14 cellular contexts compared by ENCODE assay signal in the genomic region with DNA sequence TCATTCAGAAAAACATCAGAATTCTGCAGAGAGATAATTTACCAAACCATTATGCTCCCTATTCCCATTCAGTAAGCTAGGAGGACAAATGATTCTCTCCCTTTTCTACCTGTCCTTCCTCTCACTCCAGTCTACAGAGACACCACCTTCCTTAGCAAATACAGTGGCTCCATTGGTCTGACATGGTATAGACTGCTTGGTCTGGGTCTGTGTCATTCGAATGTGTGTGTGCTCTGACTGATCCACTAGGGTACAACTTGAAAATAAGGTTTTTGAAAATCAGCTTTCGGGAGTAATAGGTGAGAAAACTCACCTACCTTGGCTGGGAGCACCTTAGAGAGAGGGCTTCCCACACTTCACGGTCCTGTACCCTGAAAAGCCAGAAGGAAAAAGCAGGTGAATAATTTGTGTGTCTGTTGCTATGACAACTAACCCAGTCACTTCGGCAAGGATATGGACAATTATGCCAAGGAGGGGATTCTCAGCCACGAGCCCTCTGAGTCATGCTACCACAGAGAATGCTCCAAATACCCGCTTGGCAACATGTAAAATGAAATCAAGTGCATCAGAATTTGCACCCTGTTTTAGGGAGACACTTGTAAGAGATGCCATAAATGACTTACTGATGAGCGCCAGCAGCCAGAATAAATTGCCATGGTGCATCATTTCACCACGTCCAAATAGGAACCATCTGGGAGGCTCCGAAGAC.
A peak's percentile ranks its signal among the peaks of the same experiment; 100 is the strongest.
DNase-seq lines count a peak whose midpoint lies in the region; ATAC-seq and TF ChIP-seq lines count a peak whose summit lies in the region.
"Had no signal": no experiment of that assay in that cellular context is flagged by ENCODE, and none has a peak within 500 bp of the region (broad histone marks: within the 10 kb centered on the region; RNA-seq: fewer than 3 reads in every experiment).

No MANE protein-coding gene starts in this region.

- H3K36me3 Mint-ChIP-seq in activated T-cell treated with anti-CD3 and anti-CD28 coated beads, Interleukin-2, amount 50 U/mL, for 24 hours (ENCODE audit: low read depth), result no peaks in the 10 kb centered on the region
- H3K36me3 Mint-ChIP-seq in neural crest cell (ENCODE audit: low read depth), result no peaks in the 10 kb centered on the region
- H3K36me3 Mint-ChIP-seq: CD8-positive, alpha-beta T cell had no signal

- ATAC-seq in GM19324 (IDR thresholded peaks at IDR 0.05; ENCODE audit: low FRiP score, unreplicated experiment), result no peak
- ATAC-seq: CD8-positive, alpha-beta T cell had no signal

- no peak for DNase-seq in activated T-cell treated with anti-CD3 and anti-CD28 coated beads, Interleukin-2, amount 50 U/mL, for 24 hours
- DNase-seq in activated T-cell treated with anti-CD3 and anti-CD28 coated beads for 4 hours (no peak), GM04503 (ENCODE audit: low read depth) (peak; percentile 28), astrocyte of the hippocampus (ENCODE audit: low read depth, low spot score) (peak; percentile 76), neural crest cell (ENCODE audit: low read depth, low spot score) (no peak), NCI-H446 treated with DMSO at 0.1 percent for 48 hours (lab: John Stamatoyannopoulos, UW) (no peak), NCI-H2081 treated with DMSO at 0.1 percent for 48 hours (lab: John Stamatoyannopoulos, UW) (no peak)
- DNase-seq: adrenal gland; CD8-positive, alpha-beta T cell; midbrain; NCI-H774; T-helper 9 cell; uterus had no signal

- peaks cover 8% of the 10 kb centered on the region for H3K27me3 Mint-ChIP-seq in activated T-cell treated with anti-CD3 and anti-CD28 coated beads, Interleukin-2, amount 50 U/mL, for 24 hours
- H3K27me3 Mint-ChIP-seq in neural crest cell (ENCODE audit: low read depth), result no peaks in the 10 kb centered on the region

- H3K4me1 Mint-ChIP-seq in activated T-cell treated with anti-CD3 and anti-CD28 coated beads, Interleukin-2, amount 50 U/mL, for 24 hours (ENCODE audit: low read depth), result peaks cover 12% of the 10 kb centered on the region
- H3K4me1 Mint-ChIP-seq in neural crest cell, result no peaks in the 10 kb centered on the region

- H3K27ac Mint-ChIP-seq in activated T-cell treated with anti-CD3 and anti-CD28 coated beads, Interleukin-2, amount 50 U/mL, for 24 hours, result peak overlapping the region; percentile 10
- peak overlapping the region; percentile 70 for H3K27ac Mint-ChIP-seq in neural crest cell (ENCODE audit: unreplicated experiment)
- H3K27ac Mint-ChIP-seq: CD8-positive, alpha-beta T cell had no signal

- H3K9me3 Mint-ChIP-seq in activated T-cell treated with anti-CD3 and anti-CD28 coated beads, Interleukin-2, amount 50 U/mL, for 24 hours, result no peaks in the 10 kb centered on the region
- H3K9me3 Mint-ChIP-seq in neural crest cell, result no peaks in the 10 kb centered on the region
- H3K9me3 Mint-ChIP-seq: CD8-positive, alpha-beta T cell had no signal

- H3K4me3 Mint-ChIP-seq in activated T-cell treated with anti-CD3 and anti-CD28 coated beads, Interleukin-2, amount 50 U/mL, for 24 hours, result no peak overlapping the region
- no peak overlapping the region for H3K4me3 Mint-ChIP-seq in neural crest cell
- H3K4me3 Mint-ChIP-seq: CD8-positive, alpha-beta T cell had no signal

- TF ChIP-seq CTCF in neural crest cell (conservative IDR thresholded peaks at IDR 0.05), result no peak

Comparison
In these comparisons a context has a peak if more than half of its experiments do, and no peak if none do; other contexts are left out.
1. DNase-seq: peak in GM04503 (single experiment) and astrocyte of the hippocampus (single experiment); none in activated T-cell treated with anti-CD3 and anti-CD28 coated beads, Interleukin-2, amount 50 U/mL, for 24 hours (single experiment), activated T-cell treated with anti-CD3 and anti-CD28 coated beads for 4 hours (single experiment), neural crest cell (single experiment), NCI-H446 treated with DMSO at 0.1 percent for 48 hours (single experiment) and NCI-H2081 treated with DMSO at 0.1 percent for 48 hours (single experiment).